Comparison of ENCODE assay signal across 1 cellular context in the genomic region with DNA sequence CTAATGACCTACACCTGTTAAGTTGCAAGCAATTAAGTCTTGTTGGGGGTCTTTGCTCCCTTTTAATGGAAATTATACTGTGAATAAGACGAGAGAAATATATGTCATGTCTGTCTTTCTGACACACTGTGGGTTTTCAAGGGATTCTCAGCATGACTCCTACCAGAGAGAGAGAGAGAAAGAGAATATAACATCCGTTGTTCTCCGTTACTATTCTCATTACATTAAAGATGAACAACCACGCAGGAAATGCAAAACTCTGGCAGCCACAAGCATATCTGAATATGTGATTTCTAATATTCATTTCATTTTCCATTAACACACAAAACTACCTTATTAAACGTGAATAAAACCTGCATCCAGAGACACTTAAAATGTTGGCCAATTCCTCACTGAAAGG.
TF ChIP-seq lines count a peak whose summit lies in the region.

No MANE protein-coding gene starts in this region.

TF ChIP-seq in K562, 482 proteins besides CTCF, POLR2A, EP300 and RAD21 (continued from another document):
- no peak for TF ChIP-seq TFE3 (CRISPR knock-in tag; IDR thresholded peaks at IDR 0.05)
- no peak for TF ChIP-seq ARNT (IDR thresholded peaks at IDR 0.05)
- TF ChIP-seq FIP1L1 (IDR thresholded peaks at IDR 0.05; ENCODE audit: low read depth, low read length, poor library complexity, severe bottlenecking): no peak
- no peak for TF ChIP-seq FOXK2 (conservative IDR thresholded peaks at IDR 0.05 in 1 of 2, IDR thresholded peaks at IDR 0.05 in 1 of 2; ENCODE audit: low read depth in 2 of 2)
- no peak for TF ChIP-seq STAT5A (IDR thresholded peaks at IDR 0.05; ENCODE audit: borderline replicate concordance, low read length)
- no peak for TF ChIP-seq JUNB (CRISPR knock-in tag; conservative IDR thresholded peaks at IDR 0.05)
TF ChIP-seq in K562: peak in this region for 0.
